8 cellular contexts compared by ENCODE assay signal in genomic region chr11:57792870-57793269, GRCh38. TPM values are rescaled to one million over a fixed set of nuclear protein-coding genes. Genes with fewer than 3 reads are reported as not detected.
DNase-seq lines count a peak whose midpoint lies in the region; ATAC-seq and TF ChIP-seq lines count a peak whose summit lies in the region.

No MANE protein-coding gene starts in this region.

- no peak for ATAC-seq in central memory CD8-positive, alpha-beta T cell (replicated peaks; ENCODE audit: extremely low read depth, poor library complexity, severe bottlenecking)
- ATAC-seq in natural killer cell treated with Interleukin-12 subunit alpha and Interleukin-12 subunit beta and Interleukin-15 and Interleukin-18, amount 100 ng/mL, for 72 hours: peak in 1 of 2 donors; percentile 37
- no peak for ATAC-seq in HG02981 (IDR thresholded peaks at IDR 0.05; ENCODE audit: unreplicated experiment)

- intact Hi-C loops in Calu3 (cut with micrococcal nuclease; ENCODE audit: unreplicated experiment): no loop called here

- CTCF ChIA-PET in Calu3 (lab: Charles Lee): interaction anchor here (1.1 kb wide), 1 partner anchor 25 kb away, joined by 3 read pairs; no protein-coding TSS in a partner anchor

- no peaks in the 10 kb centered on the region for H3K27me3 Mint-ChIP-seq in Calu3 (ENCODE audit: unreplicated experiment)
- no peaks in the 10 kb centered on the region for H3K27me3 Mint-ChIP-seq in central memory CD8-positive, alpha-beta T cell
- no peaks in the 10 kb centered on the region for H3K27me3 Mint-ChIP-seq in natural killer cell treated with Interleukin-12 subunit alpha and Interleukin-12 subunit beta and Interleukin-15 and Interleukin-18, amount 100 ng/mL, for 72 hours

- H3K4me1 Mint-ChIP-seq in Calu3 (ENCODE audit: low read depth, unreplicated experiment): peaks cover 70% of the 10 kb centered on the region
- peaks cover 24% of the 10 kb centered on the region for H3K4me1 Mint-ChIP-seq in central memory CD8-positive, alpha-beta T cell
- H3K4me1 Mint-ChIP-seq in natural killer cell treated with Interleukin-12 subunit alpha and Interleukin-12 subunit beta and Interleukin-15 and Interleukin-18, amount 100 ng/mL, for 72 hours (ENCODE audit: low read depth in 2 of 2): peaks cover 24 to 37% of the 10 kb centered on the region in 2 donors

- peak overlapping the region; percentile 89 for H3K27ac Mint-ChIP-seq in Calu3 (ENCODE audit: unreplicated experiment)
- H3K27ac Mint-ChIP-seq in central memory CD8-positive, alpha-beta T cell (ENCODE audit: low read depth): peak overlapping the region; percentile 93
- peak overlapping the region; percentile 45 to 61 for H3K27ac Mint-ChIP-seq in natural killer cell treated with Interleukin-12 subunit alpha and Interleukin-12 subunit beta and Interleukin-15 and Interleukin-18, amount 100 ng/mL, for 72 hours

- DNase-seq in Calu3 (no peak), LoVo (ENCODE audit: low spot score) (peak; percentile 58), NAMALWA (ENCODE audit: low spot score) (no peak), NCI-H748 (lab: John Stamatoyannopoulos, UW; ENCODE audit: unreplicated experiment) (no peak), NCI-H2081 treated with DMSO at 0.1 percent for 48 hours (lab: John Stamatoyannopoulos, UW) (no peak)
- DNase-seq in central memory CD8-positive, alpha-beta T cell (ENCODE audit: low spot score in 2 of 2): no peak
- DNase-seq in natural killer cell treated with Interleukin-12 subunit alpha and Interleukin-12 subunit beta and Interleukin-15 and Interleukin-18, amount 100 ng/mL, for 72 hours (ENCODE audit: low spot score): no peak

- BruUV-seq in Calu3 (replicated peaks; lab: Mats Ljungman, UMichigan): no TSS peak

- H3K9me3 Mint-ChIP-seq in Calu3 (ENCODE audit: low read depth, unreplicated experiment): no peaks in the 10 kb centered on the region
- H3K9me3 Mint-ChIP-seq in central memory CD8-positive, alpha-beta T cell: no peaks in the 10 kb centered on the region
- H3K9me3 Mint-ChIP-seq in natural killer cell treated with Interleukin-12 subunit alpha and Interleukin-12 subunit beta and Interleukin-15 and Interleukin-18, amount 100 ng/mL, for 72 hours: no peaks in the 10 kb centered on the region

- peaks cover 80% of the 10 kb centered on the region for H3K36me3 Mint-ChIP-seq in Calu3 (ENCODE audit: insufficient read depth, unreplicated experiment)
- H3K36me3 Mint-ChIP-seq in central memory CD8-positive, alpha-beta T cell (ENCODE audit: insufficient read depth): peaks cover 8% of the 10 kb centered on the region
- H3K36me3 Mint-ChIP-seq in natural killer cell treated with Interleukin-12 subunit alpha and Interleukin-12 subunit beta and Interleukin-15 and Interleukin-18, amount 100 ng/mL, for 72 hours: no peaks in the 10 kb centered on the region

- TF ChIP-seq CTCF in Calu3 (IDR thresholded peaks at IDR 0.05; ENCODE audit: unreplicated experiment): no peak

- H3K4me3 Mint-ChIP-seq in Calu3 (ENCODE audit: low read depth, unreplicated experiment): peak overlapping the region; percentile 83
- peak overlapping the region; percentile 59 for H3K4me3 Mint-ChIP-seq in central memory CD8-positive, alpha-beta T cell
- peak overlapping the region; percentile 70 for H3K4me3 Mint-ChIP-seq in natural killer cell treated with Interleukin-12 subunit alpha and Interleukin-12 subunit beta and Interleukin-15 and Interleukin-18, amount 100 ng/mL, for 72 hours

RNA-seq across cellular contexts. Expression of gene CTNND1, which starts 31.3 kb away (rescaled TPM):
- 318 and 323 TPM in 2 replicates for total RNA-seq in Calu3 (2022)
- 10 to 100 TPM in 1 of 2 donors, 1 to 10 TPM in 1; 9.2 to 10.6 TPM for total RNA-seq in natural killer cell treated with Interleukin-12 subunit alpha and Interleukin-12 subunit beta and Interleukin-15 and Interleukin-18, amount 100 ng/mL, for 72 hours

RNA-seq across cellular contexts. Expression of gene BTBD18, which starts 41.3 kb away (rescaled TPM):
- total RNA-seq in Calu3 (2022): not detected in 2 replicates
- total RNA-seq in natural killer cell treated with Interleukin-12 subunit alpha and Interleukin-12 subunit beta and Interleukin-15 and Interleukin-18, amount 100 ng/mL, for 72 hours: not detected

RNA-seq across cellular contexts. Expression of gene SELENOH, which starts 51.6 kb away (rescaled TPM):
- total RNA-seq in Calu3 (2022): 124 and 131 TPM in 2 replicates
- total RNA-seq in natural killer cell treated with Interleukin-12 subunit alpha and Interleukin-12 subunit beta and Interleukin-15 and Interleukin-18, amount 100 ng/mL, for 72 hours: 100 to 1,000 TPM; 141 to 178 TPM

Comparison
In these comparisons a context has a peak if more than half of its experiments do, and no peak if none do; other contexts are left out.
1. RNA of gene CTNND1, which starts 31.3 kb away (total RNA-seq): 318 to 323 TPM in Calu3; 9.2 to 10.6 TPM in natural killer cell treated with Interleukin-12 subunit alpha and Interleukin-12 subunit beta and Interleukin-15 and Interleukin-18, amount 100 ng/mL, for 72 hours; every median in the first group is over 10 times any median in the second.
2. Peak in every context shown above with its lines, with median percentiles within 50 percentile points of each other: H3K27ac Mint-ChIP-seq and H3K4me3 Mint-ChIP-seq.